ENCODE assay signal across 17 cellular contexts in the genomic region with DNA sequence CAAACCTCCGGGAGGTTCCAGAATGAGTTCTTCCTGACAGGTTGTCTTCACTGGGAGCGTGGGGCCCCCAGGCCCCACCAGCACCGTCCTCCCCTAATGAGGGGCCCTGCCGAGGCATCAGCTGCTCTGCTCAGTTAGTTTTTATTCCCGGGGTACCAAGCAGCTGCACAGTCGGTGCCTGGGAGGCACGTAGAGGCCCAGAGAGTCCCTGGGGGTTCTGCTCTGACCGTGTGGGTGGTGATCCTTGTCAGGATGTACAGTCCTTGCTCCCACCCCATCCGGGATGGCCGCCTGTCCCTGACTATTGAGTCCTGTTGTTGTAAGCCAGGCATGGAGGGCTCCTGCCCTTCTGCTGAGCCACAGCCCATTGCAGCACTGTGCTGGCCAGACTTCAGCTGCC. TPM values are rescaled to one million over a fixed set of nuclear protein-coding genes. Genes with fewer than 3 reads are reported as not detected.
DNase-seq lines count a peak whose midpoint lies in the region; ATAC-seq, FAIRE-seq and TF ChIP-seq lines count a peak whose summit lies in the region.
"Had no signal": no experiment of that assay in that cellular context is flagged by ENCODE, and none has a peak within 500 bp of the region (broad histone marks: within the 10 kb centered on the region; RNA-seq: fewer than 3 reads in every experiment).

No MANE protein-coding gene starts in this region.

- no peak for FAIRE-seq in HepG2 (lab: Jason Lieb, UNC)
- FAIRE-seq: A204.1, H54 had no signal

- H4K20me1 ChIP-seq in HepG2 (ENCODE audit: insufficient read depth, low read length) = no peaks in the 10 kb centered on the region

- H3K4me1 ChIP-seq in HepG2 (ENCODE audit: insufficient read depth, low read length) (peaks cover 33% of the 10 kb centered on the region), right lobe of liver (peaks cover 2 to 23% (median 8%) of the 10 kb centered on the region in 4 donors), SJCRH30 (peaks cover 39% of the 10 kb centered on the region)
- H3K4me1 ChIP-seq: SJSA1 had no signal

- H3K9me3 ChIP-seq in HepG2 (ENCODE audit: low read length) (no peaks in the 10 kb centered on the region), right lobe of liver (no peaks in the 10 kb centered on the region), SJCRH30 (replicated peaks) (no peaks in the 10 kb centered on the region)
- H3K9me3 ChIP-seq: SJSA1 had no signal

- CTCF ChIA-PET in HepG2 (lab: Yijun Ruan, JAX; ENCODE audit: low intra/inter-chr PET ratio, low total read pairs) = no interaction called here

- no peak for DNase-seq in HepG2 (ENCODE audit: low spot score)
- DNase-seq in right lobe of liver = no peak
- peak; percentile 53 to 59 for DNase-seq in SJCRH30
- no peak for DNase-seq in KBM-7
- no peak for DNase-seq in NCI-H2029 (lab: John Stamatoyannopoulos, UW)
- DNase-seq: COR-L47, EL, Kasumi-1, MM.1S, NCI-H1092 treated with DMSO at 0.1 percent for 48 hours, NCI-H1694 treated with DMSO at 0.1 percent for 48 hours, NCI-H69, RPMI8226 had no signal

- H3K36me3 ChIP-seq in HepG2 (replicated peaks in 1 of 2; ENCODE audit: control insufficient read depth in 1 of 2, insufficient read depth in 2 of 2, low read length in 2 of 2) = peaks cover 30 to 53% of the 10 kb centered on the region in 2 experiments; a peak in 4 of 5 replicates
- peaks cover 0 to 61% (median 15%) of the 10 kb centered on the region in 4 donors for H3K36me3 ChIP-seq in right lobe of liver
- H3K36me3 ChIP-seq in SJCRH30 = peaks cover 23% of the 10 kb centered on the region

- H3K27me3 ChIP-seq in HepG2 (ENCODE audit: control insufficient read depth in 1 of 2, insufficient read depth in 2 of 2, low read length in 2 of 2) (no peaks in the 10 kb centered on the region), right lobe of liver (no peaks in the 10 kb centered on the region), SJCRH30 (no peaks in the 10 kb centered on the region)
- H3K27me3 ChIP-seq: SJSA1 had no signal

- H3K27ac ChIP-seq in HepG2 (ENCODE audit: extremely low read length, insufficient read depth, low read length) (no peak overlapping the region), right lobe of liver (no peak overlapping the region), SJCRH30 (no peak overlapping the region)
- H3K27ac ChIP-seq: SJSA1 had no signal

- no peaks in the 10 kb centered on the region for H3K79me2 ChIP-seq in HepG2 (ENCODE audit: insufficient read depth, low read length)

- H3K9ac ChIP-seq in HepG2 (ENCODE audit: insufficient read depth, low read depth, low read length) = no peak overlapping the region

- no peak for TF ChIP-seq CTCF in HepG2 (CRISPR knock-in tag; IDR thresholded peaks at IDR 0.05)
- no peak for TF ChIP-seq CTCF in right lobe of liver (IDR thresholded peaks at IDR 0.05)

- H2AFZ ChIP-seq in HepG2 (ENCODE audit: low read length) = no peak overlapping the region

- TF ChIP-seq EP300 in HepG2 (IDR thresholded peaks at IDR 0.05; ENCODE audit: low read depth in 2 of 2, low read length in 2 of 2) (no peak), HepG2 (CRISPR knock-in tag; IDR thresholded peaks at IDR 0.05; ENCODE audit: borderline replicate concordance) (no peak)

- ATAC-seq in HepG2 (no peak), right lobe of liver (no peak), GM19467 (IDR thresholded peaks at IDR 0.05; ENCODE audit: unreplicated experiment) (no peak)

- no peak for TF ChIP-seq RAD21 in HepG2 (CRISPR knock-in tag; IDR thresholded peaks at IDR 0.05)

- intact Hi-C loops in HepG2 (cut with micrococcal nuclease; ENCODE audit: unreplicated experiment) (no loop called here), right lobe of liver (cut with DNase I) (no loop called here)

- TSS peak; percentile 38 for BruUV-seq in HepG2 (replicated peaks; lab: Mats Ljungman, UMichigan)

- in situ Hi-C loops in HepG2 (cut with HindIII; ENCODE audit: extremely low pct_ligation_motif_present, low pct_unique_long_range_greater_than_20kb) = no loop called here
- in situ Hi-C loops in KBM-7 (cut with MboI; ENCODE audit: low pct_unique_long_range_greater_than_20kb, low sequenced_read_pairs) = no loop called here

- TF ChIP-seq POLR2A in HepG2 (IDR thresholded peaks at IDR 0.05; ENCODE audit: insufficient read depth in 1 of 2, low read depth in 2 of 2, low read length in 2 of 2) = no peak
- TF ChIP-seq POLR2A in right lobe of liver (IDR thresholded peaks at IDR 0.05) = no peak

- H3K4me3 ChIP-seq in HepG2 (replicated peaks in 1 of 3; ENCODE audit: insufficient read depth in 1 of 3, low read depth in 2 of 3, low read length in 3 of 3) = no peak overlapping the region
- H3K4me3 ChIP-seq in right lobe of liver = no peak overlapping the region
- H3K4me3 ChIP-seq in SJCRH30 = no peak overlapping the region
- H3K4me3 ChIP-seq: SJSA1 had no signal

- H3K4me2 ChIP-seq in HepG2 (ENCODE audit: low read depth, low read length) = no peak overlapping the region

- 100% methylated on average over 2 of the region's 10 CpGs for WGBS in HepG2 (ENCODE audit: low lambda C conversion rate)
- no CpG with 5 or more reads among the region's 10 CpGs for WGBS in right lobe of liver (ENCODE audit: insufficient coverage, low coverage, low lambda C conversion rate, missing lambda C conversion rate)

- POLR2A ChIA-PET in HepG2 (lab: Yijun Ruan, JAX) = interaction anchor here (1.4 kb wide), 1 partner anchor 30 kb away, joined by 4 read pairs; no protein-coding TSS in a partner anchor

RNA-seq across cellular contexts. Expression of a gene that starts 18.5 kb away (rescaled TPM):
- 33.1 and 36.7 TPM in 2 replicates for total RNA-seq in HepG2 (2016; rRNA removed; fragmentation: Illumina TruSeq; extraction: Trizol)
- total RNA-seq in HepG2 (2016; cell fraction: cytosol; rRNA removed; fragmentation: Illumina TruSeq; extraction: Trizol; ENCODE audit: low read depth) = 60.6 and 75.2 TPM in 2 replicates
- 36.3 and 39.9 TPM in 2 replicates for total RNA-seq in HepG2 (2016; cell fraction: insoluble cytoplasmic fraction; rRNA removed; fragmentation: Illumina TruSeq; extraction: Trizol)
- 52.5 and 64.2 TPM in 2 replicates for total RNA-seq in HepG2 (2016; cell fraction: membrane; rRNA removed; fragmentation: Illumina TruSeq; extraction: Trizol)
- 15.0 and 21.0 TPM in 2 replicates for total RNA-seq in HepG2 (2016; cell fraction: nucleus; rRNA removed; fragmentation: Illumina TruSeq; extraction: Trizol)
- 30.8 and 34.0 TPM in 2 replicates for polyA plus RNA-seq in HepG2 (2011; rRNA removed)
- 41.5 and 57.5 TPM in 2 replicates for polyA plus RNA-seq in HepG2 (2011; cell fraction: cytosol; rRNA removed)
- 41.3 and 52.4 TPM in 2 replicates for polyA plus RNA-seq in HepG2 (2011; cell fraction: nucleus; rRNA removed)
- polyA plus RNA-seq in HepG2 (2012) = 17.3 and 21.3 TPM in 2 replicates
- 75.5 and 80.9 TPM in 2 replicates for polyA plus RNA-seq in HepG2 (2016; cell fraction: cytosol; fragmentation: Illumina TruSeq; extraction: Trizol; ENCODE audit: low read depth)
- 33.0 and 34.1 TPM in 2 replicates for polyA plus RNA-seq in HepG2 (2016; cell fraction: insoluble cytoplasmic fraction; fragmentation: Illumina TruSeq; extraction: Trizol; ENCODE audit: low read depth)
- 56.8 and 65.7 TPM in 2 replicates for polyA plus RNA-seq in HepG2 (2016; cell fraction: membrane; fragmentation: Illumina TruSeq; extraction: Trizol; ENCODE audit: low read depth)
- 30.1 and 31.9 TPM in 2 replicates for polyA plus RNA-seq in HepG2 (2016; cell fraction: nucleus; fragmentation: Illumina TruSeq; extraction: Trizol; ENCODE audit: insufficient read depth, low read depth)
- 40.7 and 121 TPM in 2 replicates for polyA minus RNA-seq in HepG2 (2011; rRNA and poly(A)+ RNA removed; ENCODE audit: low replicate concordance)
- polyA minus RNA-seq in HepG2 (2011; cell fraction: cytosol; rRNA and poly(A)+ RNA removed) = 15.1 and 18.1 TPM in 2 replicates
- 12.9 and 15.0 TPM in 2 replicates for polyA minus RNA-seq in HepG2 (2011; cell fraction: nucleus; rRNA and poly(A)+ RNA removed)
- 10 to 100 TPM; 19.9 to 44.0 (median 35.5) TPM for total RNA-seq in right lobe of liver
- 0.79 and 2.2 TPM in 2 replicates for total RNA-seq in SJCRH30 (2014; rRNA removed; shearing (Covaris generic))

RNA-seq across cellular contexts. Expression of a gene that starts 20.2 kb away (rescaled TPM):
- total RNA-seq in HepG2 (2016; rRNA removed; fragmentation: Illumina TruSeq; extraction: Trizol) (70.4 and 82.4 TPM in 2 replicates), right lobe of liver (10 to 100 TPM; 39.7 to 74.7 (median 55.4) TPM)
- total RNA-seq in HepG2 (2016; cell fraction: cytosol; rRNA removed; fragmentation: Illumina TruSeq; extraction: Trizol; ENCODE audit: low read depth) = 13.1 and 14.4 TPM in 2 replicates
- 66.8 and 82.9 TPM in 2 replicates for total RNA-seq in HepG2 (2016; cell fraction: insoluble cytoplasmic fraction; rRNA removed; fragmentation: Illumina TruSeq; extraction: Trizol)
- total RNA-seq in HepG2 (2016; cell fraction: membrane; rRNA removed; fragmentation: Illumina TruSeq; extraction: Trizol) = 18.9 and 22.2 TPM in 2 replicates
- total RNA-seq in HepG2 (2016; cell fraction: nucleus; rRNA removed; fragmentation: Illumina TruSeq; extraction: Trizol) = 30.8 and 32.4 TPM in 2 replicates
- 60.3 and 72.7 TPM in 2 replicates for polyA plus RNA-seq in HepG2 (2011; rRNA removed)
- 71.7 and 71.8 TPM in 2 replicates for polyA plus RNA-seq in HepG2 (2011; cell fraction: cytosol; rRNA removed)
- polyA plus RNA-seq in HepG2 (2011; cell fraction: nucleus; rRNA removed) = 26.0 and 36.8 TPM in 2 replicates
- 38.0 and 61.0 TPM in 2 replicates for polyA plus RNA-seq in HepG2 (2012)
- 12.6 and 14.1 TPM in 2 replicates for polyA plus RNA-seq in HepG2 (2016; cell fraction: cytosol; fragmentation: Illumina TruSeq; extraction: Trizol; ENCODE audit: low read depth)
- polyA plus RNA-seq in HepG2 (2016; cell fraction: insoluble cytoplasmic fraction; fragmentation: Illumina TruSeq; extraction: Trizol; ENCODE audit: low read depth) = 105 and 111 TPM in 2 replicates
- polyA plus RNA-seq in HepG2 (2016; cell fraction: membrane; fragmentation: Illumina TruSeq; extraction: Trizol; ENCODE audit: low read depth) = 15.3 and 17.8 TPM in 2 replicates
- 44.4 and 56.4 TPM in 2 replicates for polyA plus RNA-seq in HepG2 (2016; cell fraction: nucleus; fragmentation: Illumina TruSeq; extraction: Trizol; ENCODE audit: insufficient read depth, low read depth)
- 41.9 and 78.2 TPM in 2 replicates for polyA minus RNA-seq in HepG2 (2011; rRNA and poly(A)+ RNA removed; ENCODE audit: low replicate concordance)
- 21.1 and 25.6 TPM in 2 replicates for polyA minus RNA-seq in HepG2 (2011; cell fraction: cytosol; rRNA and poly(A)+ RNA removed)
- 14.3 and 27.1 TPM in 2 replicates for polyA minus RNA-seq in HepG2 (2011; cell fraction: nucleus; rRNA and poly(A)+ RNA removed)
- 22.0 and 24.2 TPM in 2 replicates for total RNA-seq in SJCRH30 (2014; rRNA removed; shearing (Covaris generic))

RNA-seq across cellular contexts. Expression of a gene that starts 30.3 kb away (rescaled TPM):
- total RNA-seq in HepG2 (2016; rRNA removed; fragmentation: Illumina TruSeq; extraction: Trizol) = 75.3 and 77.0 TPM in 2 replicates
- 25.0 and 28.5 TPM in 2 replicates for total RNA-seq in HepG2 (2016; cell fraction: cytosol; rRNA removed; fragmentation: Illumina TruSeq; extraction: Trizol; ENCODE audit: low read depth)
- 71.5 and 76.4 TPM in 2 replicates for total RNA-seq in HepG2 (2016; cell fraction: insoluble cytoplasmic fraction; rRNA removed; fragmentation: Illumina TruSeq; extraction: Trizol)
- total RNA-seq in HepG2 (2016; cell fraction: membrane; rRNA removed; fragmentation: Illumina TruSeq; extraction: Trizol) = 43.5 and 45.7 TPM in 2 replicates
- total RNA-seq in HepG2 (2016; cell fraction: nucleus; rRNA removed; fragmentation: Illumina TruSeq; extraction: Trizol) = 42.9 and 52.3 TPM in 2 replicates
- polyA plus RNA-seq in HepG2 (2011; rRNA removed) = 79.9 and 83.3 TPM in 2 replicates
- polyA plus RNA-seq in HepG2 (2011; cell fraction: cytosol; rRNA removed) = 73.4 and 79.2 TPM in 2 replicates
- 121 and 132 TPM in 2 replicates for polyA plus RNA-seq in HepG2 (2011; cell fraction: nucleus; rRNA removed)
- 51.0 and 51.3 TPM in 2 replicates for polyA plus RNA-seq in HepG2 (2012)
- polyA plus RNA-seq in HepG2 (2016; cell fraction: cytosol; fragmentation: Illumina TruSeq; extraction: Trizol; ENCODE audit: low read depth) = 9.0 and 9.9 TPM in 2 replicates
- 60.7 and 69.6 TPM in 2 replicates for polyA plus RNA-seq in HepG2 (2016; cell fraction: insoluble cytoplasmic fraction; fragmentation: Illumina TruSeq; extraction: Trizol; ENCODE audit: low read depth)
- polyA plus RNA-seq in HepG2 (2016; cell fraction: membrane; fragmentation: Illumina TruSeq; extraction: Trizol; ENCODE audit: low read depth) = 16.3 and 18.8 TPM in 2 replicates
- polyA plus RNA-seq in HepG2 (2016; cell fraction: nucleus; fragmentation: Illumina TruSeq; extraction: Trizol; ENCODE audit: insufficient read depth, low read depth) = 95.3 and 101 TPM in 2 replicates
- 68.2 and 70.0 TPM in 2 replicates for polyA minus RNA-seq in HepG2 (2011; rRNA and poly(A)+ RNA removed; ENCODE audit: low replicate concordance)
- 33.7 and 41.2 TPM in 2 replicates for polyA minus RNA-seq in HepG2 (2011; cell fraction: cytosol; rRNA and poly(A)+ RNA removed)
- 60.1 and 62.8 TPM in 2 replicates for polyA minus RNA-seq in HepG2 (2011; cell fraction: nucleus; rRNA and poly(A)+ RNA removed)
- total RNA-seq in right lobe of liver = 100 to 1,000 TPM in 2 of 6 experiments, 10 to 100 TPM in 4; 36.4 to 110 (median 49.0) TPM
- 55.4 and 56.7 TPM in 2 replicates for total RNA-seq in SJCRH30 (2014; rRNA removed; shearing (Covaris generic))

RNA-seq across cellular contexts. Expression of a gene that starts 39.6 kb away (rescaled TPM):
- total RNA-seq in HepG2 (2016; rRNA removed; fragmentation: Illumina TruSeq; extraction: Trizol) (5.9 and 9.9 TPM in 2 replicates), right lobe of liver (10 to 100 TPM in 5 of 6 experiments, 1 to 10 TPM in 1; 7.8 to 22.9 (median 13.3) TPM)
- 5.5 and 8.0 TPM in 2 replicates for total RNA-seq in HepG2 (2016; cell fraction: cytosol; rRNA removed; fragmentation: Illumina TruSeq; extraction: Trizol; ENCODE audit: low read depth)
- 4.0 and 11.9 TPM in 2 replicates for total RNA-seq in HepG2 (2016; cell fraction: insoluble cytoplasmic fraction; rRNA removed; fragmentation: Illumina TruSeq; extraction: Trizol)
- total RNA-seq in HepG2 (2016; cell fraction: membrane; rRNA removed; fragmentation: Illumina TruSeq; extraction: Trizol) = 3.5 and 3.8 TPM in 2 replicates
- 13.2 and 15.4 TPM in 2 replicates for total RNA-seq in HepG2 (2016; cell fraction: nucleus; rRNA removed; fragmentation: Illumina TruSeq; extraction: Trizol)
- 14.3 and 17.1 TPM in 2 replicates for polyA plus RNA-seq in HepG2 (2011; rRNA removed)
- 2.7 and 6.4 TPM in 2 replicates for polyA plus RNA-seq in HepG2 (2011; cell fraction: cytosol; rRNA removed)
- 179 and 209 TPM in 2 replicates for polyA plus RNA-seq in HepG2 (2011; cell fraction: nucleus; rRNA removed)
- polyA plus RNA-seq in HepG2 (2012) = 9.1 and 11.1 TPM in 2 replicates
- 0.66 and 0.77 TPM in 2 replicates for polyA plus RNA-seq in HepG2 (2016; cell fraction: cytosol; fragmentation: Illumina TruSeq; extraction: Trizol; ENCODE audit: low read depth)
- polyA plus RNA-seq in HepG2 (2016; cell fraction: insoluble cytoplasmic fraction; fragmentation: Illumina TruSeq; extraction: Trizol; ENCODE audit: low read depth) = 4.2 and 5.3 TPM in 2 replicates
- polyA plus RNA-seq in HepG2 (2016; cell fraction: membrane; fragmentation: Illumina TruSeq; extraction: Trizol; ENCODE audit: low read depth) = 1.1 and 2.1 TPM in 2 replicates
- polyA plus RNA-seq in HepG2 (2016; cell fraction: nucleus; fragmentation: Illumina TruSeq; extraction: Trizol; ENCODE audit: insufficient read depth, low read depth) = 28.1 and 39.8 TPM in 2 replicates
- 26.6 and 27.6 TPM in 2 replicates for polyA minus RNA-seq in HepG2 (2011; rRNA and poly(A)+ RNA removed; ENCODE audit: low replicate concordance)
- 8.2 and 9.7 TPM in 2 replicates for polyA minus RNA-seq in HepG2 (2011; cell fraction: cytosol; rRNA and poly(A)+ RNA removed)
- 35.3 and 35.7 TPM in 2 replicates for polyA minus RNA-seq in HepG2 (2011; cell fraction: nucleus; rRNA and poly(A)+ RNA removed)
- total RNA-seq in SJCRH30 (2014; rRNA removed; shearing (Covaris generic)) = 48.2 and 49.7 TPM in 2 replicates

Comparison
In these comparisons a context has a peak if more than half of its experiments do, and no peak if none do; other contexts are left out.
1. DNase-seq: peak in SJCRH30 (2 of 2); none in HepG2 (single experiment), right lobe of liver (0 of 3), KBM-7 (single experiment) and NCI-H2029 (single experiment).